Comparison of ENCODE assay signal across 9 cellular contexts in genomic region chr2:100176925-100177324, GRCh38. TPM values are rescaled to one million over a fixed set of nuclear protein-coding genes. Genes with fewer than 3 reads are reported as not detected.
"Had no signal": no experiment of that assay in that cellular context is flagged by ENCODE, and none has a peak within 500 bp of the region (broad histone marks: within the 10 kb centered on the region; RNA-seq: fewer than 3 reads in every experiment).

No MANE protein-coding gene starts in this region.

- H3K4me3 ChIP-seq: K562 had no signal

- H3K9ac ChIP-seq: KMS-11 had no signal

- H3K4me2 ChIP-seq: KMS-11 had no signal

- ATAC-seq: HepG2, K562 had no signal

- H3K27me3 Mint-ChIP-seq: IgD-negative memory B cell had no signal

- H3K27ac ChIP-seq: HL-60, KMS-11 had no signal

- DNase-seq: IMR-90, KBM-7, KG1 had no signal

- H3K4me3 Mint-ChIP-seq: IgD-negative memory B cell had no signal

RNA-seq across cellular contexts. Expression of gene AFF3, which starts 34.5 kb away (rescaled TPM):
- total RNA-seq: HepG2, HT-29 had no signal
